Comparison of ENCODE assay signal across 15 cellular contexts in genomic region chr5:109028608-109029299, GRCh38.
DNase-seq lines count a peak whose midpoint lies in the region; ATAC-seq and TF ChIP-seq lines count a peak whose summit lies in the region.
"Had no signal": no experiment of that assay in that cellular context is flagged by ENCODE, and none has a peak within 500 bp of the region (broad histone marks: within the 10 kb centered on the region; RNA-seq: fewer than 3 reads in every experiment).

No MANE protein-coding gene starts in this region.

- H3K4me1 Mint-ChIP-seq in glutamatergic neuron (ENCODE audit: low read depth, unreplicated experiment), result no peaks in the 10 kb centered on the region
- H3K4me1 Mint-ChIP-seq: activated CD8-positive, alpha-beta memory T cell treated with anti-CD3 and anti-CD28 coated beads, Interleukin-2, amount 10 ng/mL, durations not matched to agents 7 days and 5 days had no signal

- H3K27me3 Mint-ChIP-seq in glutamatergic neuron (ENCODE audit: unreplicated experiment), result no peaks in the 10 kb centered on the region
- H3K27me3 Mint-ChIP-seq: activated CD8-positive, alpha-beta memory T cell treated with anti-CD3 and anti-CD28 coated beads, Interleukin-2, amount 10 ng/mL, durations not matched to agents 7 days and 5 days; activated naive CD8-positive, alpha-beta T cell had no signal

- no peak overlapping the region for H3K4me3 Mint-ChIP-seq in glutamatergic neuron (ENCODE audit: unreplicated experiment)
- H3K4me3 Mint-ChIP-seq: activated CD8-positive, alpha-beta memory T cell treated with anti-CD3 and anti-CD28 coated beads, Interleukin-2, amount 10 ng/mL, durations not matched to agents 7 days and 5 days; activated naive CD8-positive, alpha-beta T cell had no signal

- H3K9me3 Mint-ChIP-seq in glutamatergic neuron (ENCODE audit: unreplicated experiment), result no peaks in the 10 kb centered on the region

- DNase-seq in foreskin fibroblast (peak; percentile 12 to 36), glutamatergic neuron (no peak), dedifferentiated amniotic fluid mesenchymal stem cell (ENCODE audit: extremely low spot score) (no peak)
- DNase-seq in stimulated activated CD4-positive, alpha-beta T cell treated with anti-CD3 and anti-CD28 coated beads, Interleukin-4, amount 100 ng/mL, for 24 hours, result no peak
- DNase-seq: activated CD8-positive, alpha-beta memory T cell treated with anti-CD3 and anti-CD28 coated beads, Interleukin-2, amount 10 ng/mL, durations not matched to agents 7 days and 5 days; C1 segment of cervical spinal cord; GOT3; NCI-H1105 treated with DMSO at 0.1 percent for 48 hours; NCI-H524 treated with DMSO at 0.1 percent for 48 hours had no signal

- ATAC-seq in GM19023 (IDR thresholded peaks at IDR 0.05; ENCODE audit: unreplicated experiment) (peak; percentile 68), GM21786 (IDR thresholded peaks at IDR 0.05; ENCODE audit: unreplicated experiment) (peak; percentile 76), HG03135 (IDR thresholded peaks at IDR 0.05; ENCODE audit: unreplicated experiment) (peak; percentile 50), esophagus mucosa (no peak)
- ATAC-seq: activated CD8-positive, alpha-beta memory T cell treated with anti-CD3 and anti-CD28 coated beads, Interleukin-2, amount 10 ng/mL, durations not matched to agents 7 days and 5 days; Right ventricle myocardium inferior had no signal

- TF ChIP-seq CTCF in foreskin fibroblast (IDR thresholded peaks at IDR 0.05; ENCODE audit: low read depth, low read length) (no peak), glutamatergic neuron (IDR thresholded peaks at IDR 0.05; ENCODE audit: partially characterized antibody, unreplicated experiment) (no peak)

- H3K36me3 Mint-ChIP-seq in glutamatergic neuron (ENCODE audit: unreplicated experiment), result peaks cover 8% of the 10 kb centered on the region
- H3K36me3 Mint-ChIP-seq: activated CD8-positive, alpha-beta memory T cell treated with anti-CD3 and anti-CD28 coated beads, Interleukin-2, amount 10 ng/mL, durations not matched to agents 7 days and 5 days had no signal

- no peak overlapping the region for H3K4me3 ChIP-seq in foreskin fibroblast (ENCODE audit: low read depth in 1 of 2, low read length in 2 of 2)

- H3K27ac Mint-ChIP-seq in glutamatergic neuron (ENCODE audit: unreplicated experiment), result no peak overlapping the region
- H3K27ac Mint-ChIP-seq: activated CD8-positive, alpha-beta memory T cell treated with anti-CD3 and anti-CD28 coated beads, Interleukin-2, amount 10 ng/mL, durations not matched to agents 7 days and 5 days; activated naive CD8-positive, alpha-beta T cell had no signal

Comparison
In these comparisons a context has a peak if more than half of its experiments do, and no peak if none do; other contexts are left out.
1. DNase-seq: peak in foreskin fibroblast (2 of 2); none in glutamatergic neuron (single experiment), stimulated activated CD4-positive, alpha-beta T cell treated with anti-CD3 and anti-CD28 coated beads, Interleukin-4, amount 100 ng/mL, for 24 hours (single experiment) and dedifferentiated amniotic fluid mesenchymal stem cell (single experiment).